13 cellular contexts compared by ENCODE assay signal in genomic region chr6:41801380-41801779, GRCh38. TPM values are rescaled to one million over a fixed set of nuclear protein-coding genes. Genes with fewer than 3 reads are reported as not detected.
DNase-seq lines count a peak whose midpoint lies in the region; ATAC-seq and TF ChIP-seq lines count a peak whose summit lies in the region.
"Had no signal": no experiment of that assay in that cellular context is flagged by ENCODE, and none has a peak within 500 bp of the region (broad histone marks: within the 10 kb centered on the region; RNA-seq: fewer than 3 reads in every experiment).

No MANE protein-coding gene starts in this region.

- TF ChIP-seq CTCF in A673 (conservative IDR thresholded peaks at IDR 0.05; ENCODE audit: low read depth, low read length) = peak; percentile 49
- TF ChIP-seq CTCF in GM12865 (IDR thresholded peaks at IDR 0.05; ENCODE audit: insufficient read depth, low read depth, low read length, missing control alignments) = peak; percentile 22
- peak; percentile 85 for TF ChIP-seq CTCF in fibroblast of pulmonary artery (IDR thresholded peaks at IDR 0.05; ENCODE audit: low read length, missing control alignments)

- H3K4me1 ChIP-seq in A673 (ENCODE audit: insufficient read depth, low read length, poor library complexity, severe bottlenecking) = no peaks in the 10 kb centered on the region

- DNase-seq in A673 (ENCODE audit: low spot score) = no peak
- DNase-seq in GM12865 (ENCODE audit: low read depth) = no peak
- peak; percentile 54 for DNase-seq in RKO (ENCODE audit: low spot score)
- DNase-seq in fibroblast of pulmonary artery (ENCODE audit: low read depth) = peak; percentile 60
- DNase-seq in cerebellar nuclear complex (lab: John Stamatoyannopoulos, UW) = no peak
- no peak for DNase-seq in ureter (ENCODE audit: low spot score)
- DNase-seq in activated naive CD8-positive, alpha-beta T cell treated with anti-CD3 and anti-CD28 coated beads, Interleukin-2, amount 50 U/mL, for 24 hours = no peak
- DNase-seq: KG1; posterior cingulate gyrus; stimulated activated CD8-positive, alpha-beta memory T cell treated with anti-CD3 and anti-CD28 coated beads, Interleukin-4, amount 100 ng/mL, for 48 hours; T-helper 17 cell had no signal

- no peak overlapping the region for H3K4me3 Mint-ChIP-seq in activated naive CD8-positive, alpha-beta T cell treated with anti-CD3 and anti-CD28 coated beads, Interleukin-2, amount 50 U/mL, for 24 hours
- H3K4me3 Mint-ChIP-seq: activated naive CD8-positive, alpha-beta T cell; T-helper 17 cell had no signal

- no peak overlapping the region for H3K4me3 ChIP-seq in A673 (ENCODE audit: low read depth, low read length, poor library complexity, severe bottlenecking)
- no peak overlapping the region for H3K4me3 ChIP-seq in GM12865 (ENCODE audit: low read depth, low read length)
- H3K4me3 ChIP-seq in fibroblast of pulmonary artery (replicated peaks; ENCODE audit: low read depth, low read length) = no peak overlapping the region

- no peaks in the 10 kb centered on the region for H3K4me1 Mint-ChIP-seq in activated naive CD8-positive, alpha-beta T cell treated with anti-CD3 and anti-CD28 coated beads, Interleukin-2, amount 50 U/mL, for 24 hours

- no peak overlapping the region for H3K27ac ChIP-seq in A673 (ENCODE audit: low read depth, low read length, poor library complexity, severe bottlenecking)

- H3K36me3 ChIP-seq in A673 (ENCODE audit: insufficient read depth, low read length, poor library complexity, severe bottlenecking) = no peaks in the 10 kb centered on the region

- CTCF ChIA-PET in A673 (lab: Charles Lee) = interaction anchor here (0.6 to 0.7 kb wide), 2 partner anchors 26 to 197 kb away, joined by 3 to 6 read pairs; no protein-coding TSS in a partner anchor

- H3K27me3 ChIP-seq in A673 (replicated peaks; ENCODE audit: insufficient read depth, low read depth, low read length, poor library complexity) = no peaks in the 10 kb centered on the region

- intact Hi-C loops in A673 (cut with micrococcal nuclease; ENCODE audit: unreplicated experiment) = loop anchor here (1.0 kb wide), 1 partner anchor 243 kb away; no protein-coding TSS in a partner anchor

- no peaks in the 10 kb centered on the region for H3K9me3 Mint-ChIP-seq in activated naive CD8-positive, alpha-beta T cell treated with anti-CD3 and anti-CD28 coated beads, Interleukin-2, amount 50 U/mL, for 24 hours

- H3K9me3 ChIP-seq in A673 (ENCODE audit: low read depth, low read length, poor library complexity, severe bottlenecking) = no peaks in the 10 kb centered on the region

- POLR2A ChIA-PET in A673 (lab: Charles Lee; ENCODE audit: low non-redundant PET) = no interaction called here

- no peak overlapping the region for H3K27ac Mint-ChIP-seq in activated naive CD8-positive, alpha-beta T cell treated with anti-CD3 and anti-CD28 coated beads, Interleukin-2, amount 50 U/mL, for 24 hours
- H3K27ac Mint-ChIP-seq: activated naive CD8-positive, alpha-beta T cell; T-helper 17 cell had no signal

- BruUV-seq in A673 (replicated peaks; lab: Mats Ljungman, UMichigan) = no TSS peak

- no peaks in the 10 kb centered on the region for H3K27me3 Mint-ChIP-seq in activated naive CD8-positive, alpha-beta T cell treated with anti-CD3 and anti-CD28 coated beads, Interleukin-2, amount 50 U/mL, for 24 hours
- H3K27me3 Mint-ChIP-seq: activated naive CD8-positive, alpha-beta T cell; T-helper 17 cell had no signal

- peaks cover 2% of the 10 kb centered on the region for H3K36me3 Mint-ChIP-seq in activated naive CD8-positive, alpha-beta T cell treated with anti-CD3 and anti-CD28 coated beads, Interleukin-2, amount 50 U/mL, for 24 hours (ENCODE audit: low read depth)
- H3K36me3 Mint-ChIP-seq: activated naive CD8-positive, alpha-beta T cell had no signal

- no peak for ATAC-seq in activated naive CD8-positive, alpha-beta T cell treated with anti-CD3 and anti-CD28 coated beads, Interleukin-2, amount 50 U/mL, for 24 hours
- ATAC-seq in GM18907 (IDR thresholded peaks at IDR 0.05; ENCODE audit: unreplicated experiment) = no peak
- ATAC-seq: T-helper 17 cell had no signal

RNA-seq across cellular contexts. Expression of gene TOMM6, which starts 13.9 kb away (rescaled TPM):
- 197 and 206 TPM in 2 replicates for total RNA-seq in A673 (2021)
- total RNA-seq in ureter = 209 TPM

RNA-seq across cellular contexts. Expression of gene PRICKLE4, which starts 20.8 kb away (rescaled TPM):
- total RNA-seq in A673 (2021) (1.9 TPM in 1 of 2 replicates, not detected in the other), ureter (14.2 TPM)
- total RNA-seq: T-helper 17 cell had no signal

RNA-seq across cellular contexts. Expression of gene FRS3, which starts 21.7 kb away (rescaled TPM):
- 3.0 and 5.5 TPM in 2 replicates for total RNA-seq in A673 (2021)
- total RNA-seq in ureter = 7.5 TPM

RNA-seq across cellular contexts. Expression of gene PGC, which starts 54.2 kb away (rescaled TPM):
- total RNA-seq in A673 (2021) = not detected in 2 replicates
- total RNA-seq in ureter = not detected
- total RNA-seq: T-helper 17 cell had no signal

Comparison
In these comparisons a context has a peak if more than half of its experiments do, and no peak if none do; other contexts are left out.
1. DNase-seq: peak in RKO (single experiment) and fibroblast of pulmonary artery (single experiment); none in A673 (single experiment), GM12865 (single experiment), cerebellar nuclear complex (0 of 2), ureter (single experiment) and activated naive CD8-positive, alpha-beta T cell treated with anti-CD3 and anti-CD28 coated beads, Interleukin-2, amount 50 U/mL, for 24 hours (single experiment).
2. CTCF ChIP-seq: peak in every context shown above with its lines; median percentile 85 in fibroblast of pulmonary artery; 49 in A673; 22 in GM12865.